8 cellular contexts compared by ENCODE assay signal in genomic region chrX:107000013-107000515, GRCh38. TPM values are rescaled to one million over a fixed set of nuclear protein-coding genes. Genes with fewer than 3 reads are reported as not detected.
DNase-seq lines count a peak whose midpoint lies in the region; ATAC-seq, FAIRE-seq and TF ChIP-seq lines count a peak whose summit lies in the region.

MORC4 (minus strand) TSS chrX:107000212; CDS start chrX:106999969, 243 bp downstream.

- peaks cover 0 to 6% (median 0%) of the 10 kb centered on the region in 4 experiments; a peak in 3 of 7 replicates for H3K27me3 ChIP-seq in H1 (replicated peaks in 1 of 4; ENCODE audit: control insufficient read depth in 3 of 4, extremely low read depth in 1 of 4, insufficient read depth in 3 of 4, low read length in 3 of 4)

- no peak for TF ChIP-seq EP300 in A549 (IDR thresholded peaks at IDR 0.05)
- TF ChIP-seq EP300 in H1 (IDR thresholded peaks at IDR 0.05; ENCODE audit: borderline replicate concordance in 1 of 2, low read depth in 2 of 2, low read length in 2 of 2): no peak

- no peaks in the 10 kb centered on the region for H3K36me3 ChIP-seq in H1 (ENCODE audit: control insufficient read depth in 2 of 4, insufficient read depth in 4 of 4, low read length in 3 of 4)

- TF ChIP-seq CTCF in A549 (IDR thresholded peaks at IDR 0.05) (no peak), H1 (IDR thresholded peaks at IDR 0.05; ENCODE audit: control extremely low read depth in 1 of 3, insufficient read depth in 1 of 3, low read depth in 1 of 3, low read length in 3 of 3) (no peak)

- H3K36me3 Mint-ChIP-seq in activated CD8-positive, alpha-beta memory T cell treated with anti-CD3 and anti-CD28 coated beads, Interleukin-2, amount 10 ng/mL, durations not matched to agents 7 days and 5 days: peaks cover 3% of the 10 kb centered on the region

- H3K4me2 ChIP-seq in A549 (peak within 1 kb of the TSS; percentile 83), H1 (ENCODE audit: insufficient read depth in 1 of 2, low read depth in 2 of 2, low read length in 2 of 2) (peak within 1 kb of the TSS; percentile 55 to 74)

- ATAC-seq in A549: peak; percentile 92 to 97
- ATAC-seq in GM18909 (IDR thresholded peaks at IDR 0.05; ENCODE audit: poor library complexity, unreplicated experiment): peak; percentile 81
- peak; percentile 72 for ATAC-seq in HG03378 (IDR thresholded peaks at IDR 0.05; ENCODE audit: unreplicated experiment)
- ATAC-seq in activated CD8-positive, alpha-beta memory T cell treated with anti-CD3 and anti-CD28 coated beads, Interleukin-2, amount 10 ng/mL, durations not matched to agents 7 days and 5 days: peak; percentile 92

- no peak within 1 kb of the TSS for H2AK5ac ChIP-seq in H1 (ENCODE audit: low read depth, low read length)

- no peak within 1 kb of the TSS for H3K27ac Mint-ChIP-seq in activated CD8-positive, alpha-beta memory T cell treated with anti-CD3 and anti-CD28 coated beads, Interleukin-2, amount 10 ng/mL, durations not matched to agents 7 days and 5 days

- CTCF ChIA-PET in A549 (lab: Yijun Ruan, JAX): interaction anchor here (0.7 to 2.7 kb wide), 11 partner anchors 8 to 779 kb away, joined by 3 to 8 read pairs (median 4); partner anchors contain the start of gene NCBP2L
- CTCF ChIA-PET in activated CD8-positive, alpha-beta memory T cell treated with anti-CD3 and anti-CD28 coated beads, Interleukin-2, amount 10 ng/mL, durations not matched to agents 7 days and 5 days (lab: Charles Lee): interaction anchor here (0.5 to 1.0 kb wide), 2 partner anchors 16 to 325 kb away, joined by 3 to 4 read pairs; no protein-coding TSS in a partner anchor
- CTCF ChIA-PET in H1 (lab: Charles Lee; ENCODE audit: partially characterized antibody): interaction anchor here (2.1 kb wide), 1 partner anchor 14 kb away, joined by 4 read pairs; no protein-coding TSS in a partner anchor

- WGBS in A549 (ENCODE audit: missing lambda C conversion rate): 10% methylated on average over 3 of the region's 42 CpGs
- 0% methylated on average over 4 of the region's 42 CpGs; no CpG with 5 or more reads in 1 of the 2 experiments for WGBS in H1 (ENCODE audit: extremely low coverage in 1 of 2, insufficient coverage in 1 of 2, insufficient read length in 1 of 2, insufficient replicate concordance in 2 of 2, low coverage in 1 of 2, low lambda C conversion rate in 2 of 2, missing lambda C conversion rate in 1 of 2), 2 experiments

- H2BK5ac ChIP-seq in H1 (ENCODE audit: low read depth, low read length): no peak within 1 kb of the TSS

- no peak within 1 kb of the TSS for H2BK12ac ChIP-seq in H1 (ENCODE audit: low read depth, low read length)

- H3K4me1 Mint-ChIP-seq in activated CD8-positive, alpha-beta memory T cell treated with anti-CD3 and anti-CD28 coated beads, Interleukin-2, amount 10 ng/mL, durations not matched to agents 7 days and 5 days: peaks cover 9% of the 10 kb centered on the region

- no peaks in the 10 kb centered on the region for H3K9me3 ChIP-seq in A549
- H3K9me3 ChIP-seq in H1 (ENCODE audit: insufficient read depth in 2 of 2, low read depth in 1 of 2, low read length in 1 of 2): peaks cover 0 to 4% of the 10 kb centered on the region in 2 experiments; a peak in 1 of 4 replicates

- TF ChIP-seq POLR2A in A549 (IDR thresholded peaks at IDR 0.05; ENCODE audit: low read length): peak; percentile 87
- peak in 1 of 2 experiments; percentile 29; a peak in 1 of 3 replicates for TF ChIP-seq POLR2A in H1 (IDR thresholded peaks at IDR 0.05; ENCODE audit: control extremely low read depth in 1 of 2, low read depth in 2 of 2, low read length in 2 of 2)

- no peak for TF ChIP-seq RAD21 in A549 (conservative IDR thresholded peaks at IDR 0.05 in 1 of 2, IDR thresholded peaks at IDR 0.05 in 1 of 2)
- no peak for TF ChIP-seq RAD21 in H1 (IDR thresholded peaks at IDR 0.05 in 1 of 2, conservative IDR thresholded peaks at IDR 0.05 in 1 of 2; ENCODE audit: low read depth in 2 of 2, low read length in 2 of 2)

- no peak within 1 kb of the TSS for H3K4ac ChIP-seq in H1 (replicated peaks; ENCODE audit: insufficient read length, low read depth, low read length)

- H3K18ac ChIP-seq in H1 (ENCODE audit: extremely low read depth, low read length): no peak within 1 kb of the TSS

- H3K27ac ChIP-seq in A549 (peak within 1 kb of the TSS; percentile 86 to 99), H1 (ENCODE audit: low read depth, low read length) (no peak within 1 kb of the TSS)

- no peak within 1 kb of the TSS for H2BK15ac ChIP-seq in H1 (ENCODE audit: low read length)

- no peaks in the 10 kb centered on the region for H3K79me2 ChIP-seq in H1 (ENCODE audit: control insufficient read depth in 1 of 2, insufficient read depth in 2 of 2, low read length in 2 of 2)

- H3K4me3 ChIP-seq in A549 (peak within 1 kb of the TSS; percentile 99), H1 (ENCODE audit: extremely low read depth in 1 of 4, insufficient read depth in 2 of 4, low read depth in 3 of 4, low read length in 4 of 4) (peak within 1 kb of the TSS; percentile 40 to 64 (median 54))

- no peak within 1 kb of the TSS for H4K8ac ChIP-seq in H1 (ENCODE audit: extremely low read depth, insufficient read depth, low read length)

- peak; percentile 34 to 85 for DNase-seq in A549 (ENCODE audit: low read depth in 1 of 2, low spot score in 1 of 2)
- DNase-seq in NCI-H526 (lab: John Stamatoyannopoulos, UW): peak; percentile 83 to 93
- DNase-seq in activated CD8-positive, alpha-beta memory T cell treated with anti-CD3 and anti-CD28 coated beads, Interleukin-2, amount 10 ng/mL, durations not matched to agents 7 days and 5 days: peak; percentile 72
- peak; percentile 58 to 74 for DNase-seq in H1 (ENCODE audit: low read depth in 1 of 2, low spot score in 2 of 2)
- peak; percentile 48 for DNase-seq in medulla oblongata (ENCODE audit: extremely low spot score)
- DNase-seq in stimulated activated CD4-positive, alpha-beta T cell treated with anti-CD3 and anti-CD28 coated beads, TNF-alpha, amount 100 ng/mL, for 24 hours (ENCODE audit: low read depth in 3 of 3): peak; percentile 43 to 78 (median 43)

- no peak within 1 kb of the TSS for H3K23ac ChIP-seq in H1 (ENCODE audit: insufficient read length)

- peaks cover 2% of the 10 kb centered on the region; the same call in 1 of the 2 replicates for H3K23me2 ChIP-seq in H1 (ENCODE audit: low read depth, low read length)

- H3K4me1 ChIP-seq in A549 (peaks cover 39% of the 10 kb centered on the region), H1 (replicated peaks in 1 of 4; ENCODE audit: control insufficient read depth in 3 of 4, insufficient read depth in 4 of 4, low read length in 3 of 4) (no peaks in the 10 kb centered on the region; a peak in 1 of 7 replicates)

- H2BK20ac ChIP-seq in H1 (ENCODE audit: low read length): no peak within 1 kb of the TSS

- peak within 1 kb of the TSS; percentile 81 for H2AFZ ChIP-seq in H1 (ENCODE audit: low read length)

- H3K14ac ChIP-seq in H1 (ENCODE audit: insufficient read length): no peak within 1 kb of the TSS

- POLR2A ChIA-PET in A549 (lab: Yijun Ruan, JAX): interaction anchor here (1.0 to 1.2 kb wide), 2 partner anchors 106 to 628 kb away, joined by 3 read pairs; partner anchors contain the start of gene PRPS1
- POLR2A ChIA-PET in H1 (lab: Charles Lee; ENCODE audit: partially characterized antibody): no interaction called here

- no peak for FAIRE-seq in A549 (lab: Jason Lieb, UNC)
- no peak for FAIRE-seq in H1 (lab: Jason Lieb, UNC)

- H3K79me1 ChIP-seq in H1 (ENCODE audit: low read depth, low read length): no peaks in the 10 kb centered on the region

- no peaks in the 10 kb centered on the region for H3K27me3 Mint-ChIP-seq in activated CD8-positive, alpha-beta memory T cell treated with anti-CD3 and anti-CD28 coated beads, Interleukin-2, amount 10 ng/mL, durations not matched to agents 7 days and 5 days

- no peak within 1 kb of the TSS for H4K91ac ChIP-seq in H1 (replicated peaks; ENCODE audit: insufficient read length, low read length)

- H3K9ac ChIP-seq in H1 (replicated peaks in 1 of 4; ENCODE audit: extremely low read depth in 1 of 4, low read depth in 3 of 4, low read length in 3 of 4): no peak within 1 kb of the TSS; a peak in 1 of 7 replicates

- H4K20me1 ChIP-seq in H1 (replicated peaks in 1 of 2; ENCODE audit: control insufficient read depth in 1 of 2, insufficient read depth in 2 of 2, low read length in 2 of 2): no peaks in the 10 kb centered on the region

- H3K9me3 Mint-ChIP-seq in activated CD8-positive, alpha-beta memory T cell treated with anti-CD3 and anti-CD28 coated beads, Interleukin-2, amount 10 ng/mL, durations not matched to agents 7 days and 5 days (ENCODE audit: low read depth): no peaks in the 10 kb centered on the region

- H3K56ac ChIP-seq in H1 (replicated peaks; ENCODE audit: insufficient read length, low read depth, low read length): no peak within 1 kb of the TSS

- no peak within 1 kb of the TSS for H2BK120ac ChIP-seq in H1 (replicated peaks; ENCODE audit: low read depth, low read length)

- H4K5ac ChIP-seq in H1 (ENCODE audit: insufficient read length, low read depth, low read length): no peak within 1 kb of the TSS

- peak within 1 kb of the TSS; percentile 78 for H3K4me3 Mint-ChIP-seq in activated CD8-positive, alpha-beta memory T cell treated with anti-CD3 and anti-CD28 coated beads, Interleukin-2, amount 10 ng/mL, durations not matched to agents 7 days and 5 days

TF ChIP-seq in A549, 52 proteins besides CTCF, POLR2A, EP300 and RAD21 (continues in another document):
- TF ChIP-seq FOXS1 (CRISPR knock-in tag; IDR thresholded peaks at IDR 0.05) (no peak), JUN (IDR thresholded peaks at IDR 0.05) (peak; percentile 29 to 64; a peak in 3 of 5 replicates)

TF ChIP-seq in H1, 55 proteins besides CTCF, POLR2A, EP300 and RAD21 (continues in another document):
- TF ChIP-seq SP1 (IDR thresholded peaks at IDR 0.05; ENCODE audit: low read depth, low read length) (no peak), TBP (IDR thresholded peaks at IDR 0.05; ENCODE audit: low read depth, low read length) (peak; percentile 40; the same call in 1 of the 2 replicates)

RNA-seq across cellular contexts. Expression of gene MORC4, which starts in this region (rescaled TPM):
- polyA plus RNA-seq in A549 (2011; rRNA removed) (91.1 and 98.2 TPM in 2 replicates), A549 (2017; fragmentation: RNase III; extraction: RNeasy Plus Mini Kit Qiagen cat#74134 plus additional on column Dnase treatment) (71.1 to 75.7 TPM (median 72.8 TPM) in 3 replicates), H1 (2011; rRNA removed) (0.77 and 1.4 TPM in 2 replicates)
- polyA plus RNA-seq in A549 (2012; cell fraction: cytosol; rRNA removed): 17.0 and 17.4 TPM in 2 replicates
- polyA plus RNA-seq in A549 (2012; cell fraction: nucleus; rRNA removed): 13.0 and 17.9 TPM in 2 replicates
- polyA minus RNA-seq in A549 (2011; rRNA and poly(A)+ RNA removed): 49.6 and 56.1 TPM in 2 replicates
- 1 to 10 TPM; 7.3 to 8.4 TPM for total RNA-seq in activated CD8-positive, alpha-beta memory T cell treated with anti-CD3 and anti-CD28 coated beads, Interleukin-2, amount 10 ng/mL, durations not matched to agents 7 days and 5 days
- 1.9 and 2.5 TPM in 2 replicates for total RNA-seq in H1 (2021; fragmentation: NEBNext Ultra II Directional; extraction: Animal tissue kit (Norgen Biotek cat#: 25700))
- 1.5 TPM for polyA plus RNA-seq in H1 (2011; cell fraction: cytosol; rRNA removed)
- polyA plus RNA-seq in H1 (2011; cell fraction: nucleus; rRNA removed): 2.2 TPM
- 1.7 to 2.4 TPM (median 1.9 TPM) in 4 replicates for polyA plus RNA-seq in H1 (2012, experiment 1 of 2)
- polyA plus RNA-seq in H1 (2012, experiment 2 of 2): 0.20 TPM
- 1.9 TPM for polyA plus RNA-seq in H1 (2013, experiment 1 of 2)
- 1.7 TPM for polyA plus RNA-seq in H1 (2013, experiment 2 of 2)
- 1.4 and 2.3 TPM in 2 replicates for polyA minus RNA-seq in H1 (2011; rRNA and poly(A)+ RNA removed)
- 1.2 TPM for polyA minus RNA-seq in H1 (2011; cell fraction: cytosol; rRNA and poly(A)+ RNA removed)
- 3.2 TPM for polyA minus RNA-seq in H1 (2011; cell fraction: nucleus; rRNA and poly(A)+ RNA removed)

Comparison
In these comparisons a context has a peak if more than half of its experiments do, and no peak if none do; other contexts are left out.
1. RNA of gene MORC4 (polyA plus RNA-seq): 13.0 to 98.2 TPM in A549; 0.20 to 2.4 TPM in H1; every median in the first group is over 4 times any median in the second.
2. Of the 18 proteins assayed by ChIP-seq in both H1 and A549: peak only in H1: none; only in A549: CEBPB, JUN and PHF8; in both: E2F6 and MAX; in neither: 12; mixed calls (peak in some experiments, not most) for 1.
3. Peak in every context shown above with its lines, with median percentiles within 50 percentile points of each other: ATAC-seq and DNase-seq.